ENCODE assay signal across 16 cellular contexts in genomic region chr4:40587351-40587750, GRCh38. TPM values are rescaled to one million over a fixed set of nuclear protein-coding genes. Genes with fewer than 3 reads are reported as not detected.
A peak's percentile ranks its signal among the peaks of the same experiment; 100 is the strongest.
DNase-seq lines count a peak whose midpoint lies in the region; ATAC-seq and TF ChIP-seq lines count a peak whose summit lies in the region.
"Had no signal": no experiment of that assay in that cellular context is flagged by ENCODE, and none has a peak within 500 bp of the region (broad histone marks: within the 10 kb centered on the region; RNA-seq: fewer than 3 reads in every experiment).

No MANE protein-coding gene starts in this region.

- TF ChIP-seq CTCF in PC-9 (conservative IDR thresholded peaks at IDR 0.05), result no peak
- TF ChIP-seq CTCF in parathyroid adenoma (IDR thresholded peaks at IDR 0.05), result no peak
- no peak for TF ChIP-seq CTCF in upper lobe of right lung (IDR thresholded peaks at IDR 0.05)
- no peak for TF ChIP-seq CTCF in tibial artery (IDR thresholded peaks at IDR 0.05)

- H3K79me2 ChIP-seq in PC-9 (ENCODE audit: low read depth) (peaks cover 97% of the 10 kb centered on the region), parathyroid adenoma (peaks cover 8% of the 10 kb centered on the region)

- CTCF ChIA-PET in PC-9 (lab: Charles Lee), result no interaction called here

- no peak for DNase-seq in PC-9
- no peak for DNase-seq in epithelial cell of prostate (ENCODE audit: low read depth, low spot score)
- no peak for DNase-seq in upper lobe of right lung
- no peak for DNase-seq in tibial artery
- no peak for DNase-seq in activated effector memory CD4-positive, alpha-beta T cell treated with Interleukin-2 at 50 U/mL for 16 hours
- DNase-seq: DMS 273 treated with DMSO at 0.1 percent for 48 hours, erythroblast, Karpas-422, NCI-H1417, NCI-H2171 treated with DMSO at 0.1 percent for 48 hours, NCI-H748 treated with DMSO at 0.1 percent for 48 hours, Peyer's patch had no signal

- H3K27ac ChIP-seq in PC-9 (peak overlapping the region; percentile 66), epithelial cell of prostate (peak overlapping the region; percentile 5), parathyroid adenoma (peak overlapping the region; percentile 6), upper lobe of right lung (peak overlapping the region; percentile 32), tibial artery (no peak overlapping the region)
- H3K27ac ChIP-seq: Peyer's patch had no signal

- H3K9me3 ChIP-seq in PC-9 (ENCODE audit: insufficient read depth, low read depth), result no peaks in the 10 kb centered on the region
- H3K9me3 ChIP-seq in parathyroid adenoma (ENCODE audit: control insufficient read depth, low read length), result no peaks in the 10 kb centered on the region
- H3K9me3 ChIP-seq in upper lobe of right lung, result no peaks in the 10 kb centered on the region
- H3K9me3 ChIP-seq in tibial artery, result no peaks in the 10 kb centered on the region
- H3K9me3 ChIP-seq: Peyer's patch had no signal

- POLR2A ChIA-PET in PC-9 (lab: Charles Lee; ENCODE audit: unreplicated experiment), result no interaction called here

- H2AFZ ChIP-seq in PC-9, result no peak overlapping the region
- no peak overlapping the region for H2AFZ ChIP-seq in parathyroid adenoma

- ATAC-seq in upper lobe of right lung (no peak), GM21390 (IDR thresholded peaks at IDR 0.05; ENCODE audit: unreplicated experiment) (no peak)
- ATAC-seq: activated naive CD4-positive, alpha-beta T cell treated with anti-CD3 and anti-CD28 coated beads, Interleukin-2, amount 50 U/mL, for 72 hours; SK-N-SH treated with all-trans-retinoic acid at 6 μM for 48 hours had no signal

- H3K27me3 ChIP-seq in PC-9 (ENCODE audit: insufficient read depth, low read depth) (no peaks in the 10 kb centered on the region), parathyroid adenoma (ENCODE audit: control insufficient read depth, insufficient read depth, low read length) (no peaks in the 10 kb centered on the region), upper lobe of right lung (no peaks in the 10 kb centered on the region), tibial artery (peaks cover 0 to 9% of the 10 kb centered on the region in 2 donors)
- H3K27me3 ChIP-seq: Peyer's patch had no signal

- H4K20me1 ChIP-seq in PC-9 (ENCODE audit: insufficient read depth), result no peaks in the 10 kb centered on the region

- no TSS peak for BruUV-seq in PC-9 (replicated peaks; lab: Mats Ljungman, UMichigan)

- peaks cover 35% of the 10 kb centered on the region for H3K36me3 ChIP-seq in PC-9 (ENCODE audit: low read depth)
- H3K36me3 ChIP-seq in parathyroid adenoma (ENCODE audit: control insufficient read depth, insufficient read depth, low read length), result no peaks in the 10 kb centered on the region
- H3K36me3 ChIP-seq in upper lobe of right lung, result no peaks in the 10 kb centered on the region
- H3K36me3 ChIP-seq in tibial artery, result no peaks in the 10 kb centered on the region
- H3K36me3 ChIP-seq: Peyer's patch had no signal

- H3F3A ChIP-seq in PC-9 (ENCODE audit: insufficient read depth, low read depth), result peaks cover 55% of the 10 kb centered on the region; the same call in 1 of the 2 replicates

- intact Hi-C loops in PC-9 (cut with micrococcal nuclease; ENCODE audit: unreplicated experiment) (no loop called here), upper lobe of right lung (cut with DNase I) (no loop called here), tibial artery (cut with DNase I; ENCODE audit: low total_unique reads) (no loop called here)

- no peak overlapping the region for H3K4me3 ChIP-seq in PC-9
- no peak overlapping the region for H3K4me3 ChIP-seq in parathyroid adenoma (ENCODE audit: low read depth, low read length)
- no peak overlapping the region for H3K4me3 ChIP-seq in upper lobe of right lung
- H3K4me3 ChIP-seq in tibial artery, result no peak overlapping the region
- H3K4me3 ChIP-seq: Peyer's patch had no signal

- H3K9me2 ChIP-seq in PC-9 (ENCODE audit: insufficient read depth), result no peaks in the 10 kb centered on the region

- peak overlapping the region; percentile 58 for H3K4me2 ChIP-seq in PC-9
- no peak overlapping the region for H3K4me2 ChIP-seq in parathyroid adenoma (ENCODE audit: low read length)

- H3K4me1 ChIP-seq in PC-9 (replicated peaks; ENCODE audit: insufficient read depth) (peaks cover 49% of the 10 kb centered on the region), parathyroid adenoma (peaks cover 13% of the 10 kb centered on the region), upper lobe of right lung (no peaks in the 10 kb centered on the region), tibial artery (no peaks in the 10 kb centered on the region)
- H3K4me1 ChIP-seq: Peyer's patch had no signal

- no peak overlapping the region for H3K9ac ChIP-seq in parathyroid adenoma

RNA-seq across cellular contexts. Expression of gene RBM47, which starts 42.3 kb away (rescaled TPM):
- total RNA-seq in PC-9 (2021) (78.0 and 79.0 TPM in 2 replicates), upper lobe of right lung (105 TPM)

Comparison
In these comparisons a context has a peak if more than half of its experiments do, and no peak if none do; other contexts are left out.
1. H3K27ac ChIP-seq: peak in PC-9 (single experiment), epithelial cell of prostate (single experiment), parathyroid adenoma (single experiment) and upper lobe of right lung (single experiment); none in tibial artery (0 of 2).